In the genomic region with DNA sequence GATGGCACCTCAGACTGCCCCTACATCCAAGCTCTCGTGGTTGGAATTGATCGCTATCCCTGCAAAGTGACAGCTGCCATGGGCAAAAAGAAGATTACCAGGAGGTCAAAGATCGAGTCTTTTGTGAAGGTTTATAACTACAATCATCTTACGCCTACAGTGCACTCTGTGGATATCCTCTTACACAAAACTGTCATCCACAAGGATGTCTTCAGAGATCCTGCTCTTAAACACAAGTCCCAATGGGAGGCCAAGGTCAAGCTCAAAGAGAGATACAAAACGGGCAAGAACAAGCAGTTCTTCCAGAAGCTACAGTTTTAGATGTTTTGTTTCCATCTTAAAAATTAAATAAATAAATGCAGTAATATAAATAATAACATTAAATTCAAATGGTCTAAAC, we compare ENCODE assay signal across 1 cellular context.
TF ChIP-seq lines count a peak whose summit lies in the region.

No MANE protein-coding gene starts in this region.

TF ChIP-seq in HepG2, 621 proteins besides CTCF, POLR2A, EP300 and RAD21:
- TF ChIP-seq ZBTB49 (CRISPR knock-in tag; IDR thresholded peaks at IDR 0.05; ENCODE audit: borderline replicate concordance) (no peak), ZNF264 (CRISPR knock-in tag; IDR thresholded peaks at IDR 0.05) (no peak), SRSF4 (IDR thresholded peaks at IDR 0.05; ENCODE audit: low read depth, low read length, poor library complexity, severe bottlenecking) (no peak), SIX4 (CRISPR knock-in tag; IDR thresholded peaks at IDR 0.05) (no peak), KLF15 (CRISPR knock-in tag; IDR thresholded peaks at IDR 0.05; ENCODE audit: borderline replicate concordance) (no peak), ZNF710 (CRISPR knock-in tag; IDR thresholded peaks at IDR 0.05; ENCODE audit: borderline replicate concordance) (no peak), SP5 (CRISPR knock-in tag; IDR thresholded peaks at IDR 0.05; ENCODE audit: borderline replicate concordance, low read depth) (no peak), ZNF556 (CRISPR knock-in tag; IDR thresholded peaks at IDR 0.05; ENCODE audit: borderline replicate concordance) (no peak), ZBTB14 (CRISPR knock-in tag; IDR thresholded peaks at IDR 0.05) (no peak)
- TF ChIP-seq, protein P1, sequence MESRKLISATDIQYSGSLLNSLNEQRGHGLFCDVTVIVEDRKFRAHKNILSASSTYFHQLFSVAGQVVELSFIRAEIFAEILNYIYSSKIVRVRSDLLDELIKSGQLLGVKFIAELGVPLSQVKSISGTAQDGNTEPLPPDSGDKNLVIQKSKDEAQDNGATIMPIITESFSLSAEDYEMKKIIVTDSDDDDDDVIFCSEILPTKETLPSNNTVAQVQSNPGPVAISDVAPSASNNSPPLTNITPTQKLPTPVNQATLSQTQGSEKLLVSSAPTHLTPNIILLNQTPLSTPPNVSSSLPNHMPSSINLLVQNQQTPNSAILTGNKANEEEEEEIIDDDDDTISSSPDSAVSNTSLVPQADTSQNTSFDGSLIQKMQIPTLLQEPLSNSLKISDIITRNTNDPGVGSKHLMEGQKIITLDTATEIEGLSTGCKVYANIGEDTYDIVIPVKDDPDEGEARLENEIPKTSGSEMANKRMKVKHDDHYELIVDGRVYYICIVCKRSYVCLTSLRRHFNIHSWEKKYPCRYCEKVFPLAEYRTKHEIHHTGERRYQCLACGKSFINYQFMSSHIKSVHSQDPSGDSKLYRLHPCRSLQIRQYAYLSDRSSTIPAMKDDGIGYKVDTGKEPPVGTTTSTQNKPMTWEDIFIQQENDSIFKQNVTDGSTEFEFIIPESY (CRISPR knock-in tag; IDR thresholded peaks at IDR 0.05): no peak
- TF ChIP-seq, protein P2, sequence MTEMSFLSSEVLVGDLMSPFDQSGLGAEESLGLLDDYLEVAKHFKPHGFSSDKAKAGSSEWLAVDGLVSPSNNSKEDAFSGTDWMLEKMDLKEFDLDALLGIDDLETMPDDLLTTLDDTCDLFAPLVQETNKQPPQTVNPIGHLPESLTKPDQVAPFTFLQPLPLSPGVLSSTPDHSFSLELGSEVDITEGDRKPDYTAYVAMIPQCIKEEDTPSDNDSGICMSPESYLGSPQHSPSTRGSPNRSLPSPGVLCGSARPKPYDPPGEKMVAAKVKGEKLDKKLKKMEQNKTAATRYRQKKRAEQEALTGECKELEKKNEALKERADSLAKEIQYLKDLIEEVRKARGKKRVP (CRISPR knock-in tag; IDR thresholded peaks at IDR 0.05): no peak
- TF ChIP-seq, protein P3, sequence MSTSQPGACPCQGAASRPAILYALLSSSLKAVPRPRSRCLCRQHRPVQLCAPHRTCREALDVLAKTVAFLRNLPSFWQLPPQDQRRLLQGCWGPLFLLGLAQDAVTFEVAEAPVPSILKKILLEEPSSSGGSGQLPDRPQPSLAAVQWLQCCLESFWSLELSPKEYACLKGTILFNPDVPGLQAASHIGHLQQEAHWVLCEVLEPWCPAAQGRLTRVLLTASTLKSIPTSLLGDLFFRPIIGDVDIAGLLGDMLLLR (CRISPR knock-in tag; IDR thresholded peaks at IDR 0.05): no peak
